In genomic region chr4:17561195-17561909, GRCh38 we compare ENCODE assay signal across 10 cellular contexts. TPM values are rescaled to one million over a fixed set of nuclear protein-coding genes. Genes with fewer than 3 reads are reported as not detected.
A peak's percentile ranks its signal among the peaks of the same experiment; 100 is the strongest.
DNase-seq lines count a peak whose midpoint lies in the region.
"Had no signal": no experiment of that assay in that cellular context is flagged by ENCODE, and none has a peak within 500 bp of the region (broad histone marks: within the 10 kb centered on the region; RNA-seq: fewer than 3 reads in every experiment).

No MANE protein-coding gene starts in this region.

- H3K27me3 ChIP-seq in skeletal muscle satellite cell (ENCODE audit: control insufficient read depth, insufficient read depth, low read length): peaks cover 4% of the 10 kb centered on the region

- no peak overlapping the region for H3K9ac ChIP-seq in skeletal muscle satellite cell (ENCODE audit: low read depth, low read length)

- no peak overlapping the region for H3K27ac ChIP-seq in epithelial cell of prostate

- no peaks in the 10 kb centered on the region for H3K36me3 ChIP-seq in skeletal muscle satellite cell (ENCODE audit: insufficient read depth, low read length)

- H3K4me1 ChIP-seq in skeletal muscle satellite cell (ENCODE audit: control insufficient read depth, insufficient read depth, low read length): peaks cover 13% of the 10 kb centered on the region

- peak overlapping the region; percentile 58 for H3K4me2 ChIP-seq in skeletal muscle satellite cell (ENCODE audit: low read length)

- DNase-seq in NCI-H524 (lab: John Stamatoyannopoulos, UW) (peak; percentile 4 to 38), NCI-H524 treated with DMSO at 0.1 percent for 48 hours (lab: John Stamatoyannopoulos, UW) (no peak), RPMI7951 (ENCODE audit: low read depth) (peak; percentile 89), epithelial cell of prostate (ENCODE audit: low read depth, low spot score) (peak; percentile 46), NAMALWA (ENCODE audit: low spot score) (no peak), NCI-H187 (lab: John Stamatoyannopoulos, UW) (no peak), NCI-H510A treated with DMSO at 0.1 percent for 48 hours (lab: John Stamatoyannopoulos, UW) (no peak)
- DNase-seq: DMS79, NCI-H1417 had no signal

- no peaks in the 10 kb centered on the region for H3K9me3 ChIP-seq in skeletal muscle satellite cell (replicated peaks; ENCODE audit: low read length)

- H3K4me3 ChIP-seq in skeletal muscle satellite cell (ENCODE audit: low read length): no peak overlapping the region

RNA-seq across cellular contexts. Expression of gene LAP3, which starts 15.6 kb away (rescaled TPM):
- 102 and 115 TPM in 2 replicates for total RNA-seq in RPMI7951 (2014; rRNA removed; shearing (Covaris generic))
- 117 and 123 TPM in 2 replicates for total RNA-seq in skeletal muscle satellite cell (2012; rRNA removed)

RNA-seq across cellular contexts. Expression of gene CLRN2, which starts 46.4 kb away (rescaled TPM):
- total RNA-seq in RPMI7951 (2014; rRNA removed; shearing (Covaris generic)): not detected in 2 replicates
- not detected in 2 replicates for total RNA-seq in skeletal muscle satellite cell (2012; rRNA removed)

RNA-seq across cellular contexts. Expression of gene QDPR, which starts 49.5 kb away (rescaled TPM):
- 4.9 and 6.1 TPM in 2 replicates for total RNA-seq in RPMI7951 (2014; rRNA removed; shearing (Covaris generic))
- total RNA-seq in skeletal muscle satellite cell (2012; rRNA removed): 20.1 and 26.9 TPM in 2 replicates

RNA-seq across cellular contexts. Expression of gene MED28, which starts 53.1 kb away (rescaled TPM):
- total RNA-seq in RPMI7951 (2014; rRNA removed; shearing (Covaris generic)): 4.3 and 6.9 TPM in 2 replicates
- 7.9 and 9.6 TPM in 2 replicates for total RNA-seq in skeletal muscle satellite cell (2012; rRNA removed)

Comparison
In these comparisons a context has a peak if more than half of its experiments do, and no peak if none do; other contexts are left out.
1. DNase-seq: peak in NCI-H524 (2 of 2), RPMI7951 (single experiment) and epithelial cell of prostate (single experiment); none in NCI-H524 treated with DMSO at 0.1 percent for 48 hours (single experiment), NAMALWA (single experiment), NCI-H187 (0 of 2) and NCI-H510A treated with DMSO at 0.1 percent for 48 hours (single experiment).